ENCODE assay signal across 16 cellular contexts in genomic region chr7:99943641-99944507, GRCh38. TPM values are rescaled to one million over a fixed set of nuclear protein-coding genes. Genes with fewer than 3 reads are reported as not detected.
DNase-seq lines count a peak whose midpoint lies in the region; ATAC-seq, FAIRE-seq and TF ChIP-seq lines count a peak whose summit lies in the region.
"Had no signal": no experiment of that assay in that cellular context is flagged by ENCODE, and none has a peak within 500 bp of the region (broad histone marks: within the 10 kb centered on the region; RNA-seq: fewer than 3 reads in every experiment).

No MANE protein-coding gene starts in this region.

- TF ChIP-seq POLR2A in breast epithelium (IDR thresholded peaks at IDR 0.05) = no peak

- H3K4me3 ChIP-seq in breast epithelium = no peak overlapping the region
- H3K4me3 ChIP-seq: cardiac muscle cell had no signal

- peak in 1 of 2 donors; percentile 48 for DNase-seq in breast epithelium (ENCODE audit: low spot score in 2 of 2)
- DNase-seq in MCF 10A (ENCODE audit: unreplicated experiment) = no peak
- DNase-seq in NCI-H748 (lab: John Stamatoyannopoulos, UW; ENCODE audit: unreplicated experiment) = peak; percentile 82
- peak; percentile 74 for DNase-seq in epidermal melanocyte (ENCODE audit: insufficient read length, low spot score)
- DNase-seq in SK-N-DZ (ENCODE audit: low spot score) = no peak
- DNase-seq in HTR-8/SVneo (ENCODE audit: insufficient read length, low spot score) = no peak
- no peak for DNase-seq in anterior cingulate cortex (lab: John Stamatoyannopoulos, UW)
- DNase-seq: NCI-H1930; stimulated activated CD4-positive, alpha-beta T cell treated with anti-CD3 and anti-CD28 coated beads, Interleukin-2, amount 100 ng/mL, for 24 hours had no signal

- no peak for FAIRE-seq in HTR-8/SVneo (lab: Jason Lieb, UNC)
- FAIRE-seq: endometrium had no signal

- H3K27ac ChIP-seq in breast epithelium = peak overlapping the region; percentile 80 to 82
- H3K27ac ChIP-seq: cardiac muscle cell, RWPE1 had no signal

- no peaks in the 10 kb centered on the region for H3K4me1 Mint-ChIP-seq in MCF 10A (ENCODE audit: insufficient read depth, unreplicated experiment)
- H3K4me1 Mint-ChIP-seq in stimulated activated memory B cell treated with anti-CD40 and anti-IgM and Interleukin-4, amounts not matched to agents 10 μg/mL and 1 μg/mL and 100 μg/mL, for 72 hours = peaks cover 13% of the 10 kb centered on the region
- H3K4me1 Mint-ChIP-seq: stimulated activated effector memory CD8-positive, alpha-beta T cell treated with anti-CD3 and anti-CD28 coated beads, Interleukin-12 subunit alpha, Interleukin-12 subunit beta, amount 100 ng/mL, for 72 hours had no signal

- no peaks in the 10 kb centered on the region for H3K27me3 ChIP-seq in breast epithelium
- H3K27me3 ChIP-seq: cardiac muscle cell had no signal

- BruUV-seq in MCF 10A (replicated peaks; lab: Mats Ljungman, UMichigan) = no TSS peak

- POLR2A ChIA-PET in MCF 10A (lab: Yijun Ruan, JAX) = interaction anchor here (3.9 kb wide), 1 partner anchor 25 kb away, joined by 16 read pairs; the partner anchor contains the start of gene TRIM4

- CTCF ChIA-PET in MCF 10A (lab: Yijun Ruan, JAX) = interaction anchor here (0.6 to 0.7 kb wide), 2 partner anchors 25 to 29 kb away, joined by 3 read pairs; partner anchors contain the start of gene TRIM4

- TF ChIP-seq CTCF in breast epithelium (IDR thresholded peaks at IDR 0.05) (no peak), MCF 10A (IDR thresholded peaks at IDR 0.05; ENCODE audit: unreplicated experiment) (no peak)

- intact Hi-C loops in breast epithelium (cut with DNase I; ENCODE audit: low total_unique reads) = no loop called here
- intact Hi-C loops in MCF 10A (cut with micrococcal nuclease) = no loop called here

- ATAC-seq in stimulated activated memory B cell treated with anti-CD40 and anti-IgM and Interleukin-4, amounts not matched to agents 10 μg/mL and 1 μg/mL and 100 μg/mL, for 72 hours = no peak
- ATAC-seq: stimulated activated effector memory CD8-positive, alpha-beta T cell treated with anti-CD3 and anti-CD28 coated beads, Interleukin-12 subunit alpha, Interleukin-12 subunit beta, amount 100 ng/mL, for 72 hours had no signal

- no peaks in the 10 kb centered on the region for H3K36me3 Mint-ChIP-seq in MCF 10A (ENCODE audit: insufficient read depth, unreplicated experiment)
- H3K36me3 Mint-ChIP-seq in stimulated activated memory B cell treated with anti-CD40 and anti-IgM and Interleukin-4, amounts not matched to agents 10 μg/mL and 1 μg/mL and 100 μg/mL, for 72 hours = peaks cover 6% of the 10 kb centered on the region
- H3K36me3 Mint-ChIP-seq: stimulated activated effector memory CD8-positive, alpha-beta T cell treated with anti-CD3 and anti-CD28 coated beads, Interleukin-12 subunit alpha, Interleukin-12 subunit beta, amount 100 ng/mL, for 72 hours had no signal

- H3K27me3 Mint-ChIP-seq in MCF 10A (ENCODE audit: insufficient read depth, unreplicated experiment) = peaks cover 14% of the 10 kb centered on the region
- peaks cover 33% of the 10 kb centered on the region for H3K27me3 Mint-ChIP-seq in stimulated activated memory B cell treated with anti-CD40 and anti-IgM and Interleukin-4, amounts not matched to agents 10 μg/mL and 1 μg/mL and 100 μg/mL, for 72 hours

- no peak overlapping the region for H3K27ac Mint-ChIP-seq in MCF 10A (ENCODE audit: low read depth, unreplicated experiment)
- no peak overlapping the region for H3K27ac Mint-ChIP-seq in stimulated activated memory B cell treated with anti-CD40 and anti-IgM and Interleukin-4, amounts not matched to agents 10 μg/mL and 1 μg/mL and 100 μg/mL, for 72 hours
- H3K27ac Mint-ChIP-seq: progenitor cell of endocrine pancreas; stimulated activated effector memory CD8-positive, alpha-beta T cell treated with anti-CD3 and anti-CD28 coated beads, Interleukin-12 subunit alpha, Interleukin-12 subunit beta, amount 100 ng/mL, for 72 hours had no signal

- H3K36me3 ChIP-seq in breast epithelium = no peaks in the 10 kb centered on the region
- H3K36me3 ChIP-seq: cardiac muscle cell had no signal

- no peak overlapping the region for H3K4me3 Mint-ChIP-seq in MCF 10A (ENCODE audit: unreplicated experiment)
- H3K4me3 Mint-ChIP-seq in stimulated activated memory B cell treated with anti-CD40 and anti-IgM and Interleukin-4, amounts not matched to agents 10 μg/mL and 1 μg/mL and 100 μg/mL, for 72 hours = peak overlapping the region; percentile 48
- H3K4me3 Mint-ChIP-seq: stimulated activated effector memory CD8-positive, alpha-beta T cell treated with anti-CD3 and anti-CD28 coated beads, Interleukin-12 subunit alpha, Interleukin-12 subunit beta, amount 100 ng/mL, for 72 hours had no signal

- H3K9me3 Mint-ChIP-seq in MCF 10A (ENCODE audit: unreplicated experiment) = peaks cover 7% of the 10 kb centered on the region
- H3K9me3 Mint-ChIP-seq in stimulated activated memory B cell treated with anti-CD40 and anti-IgM and Interleukin-4, amounts not matched to agents 10 μg/mL and 1 μg/mL and 100 μg/mL, for 72 hours = peaks cover 5% of the 10 kb centered on the region

- H3K4me1 ChIP-seq in breast epithelium = peaks cover 0 to 5% of the 10 kb centered on the region in 2 donors

- peaks cover 0 to 3% of the 10 kb centered on the region in 2 donors for H3K9me3 ChIP-seq in breast epithelium

RNA-seq across cellular contexts. Expression of gene GJC3, which starts 14.5 kb away (rescaled TPM):
- 10 to 100 TPM in 1 of 3 donors, 1 to 10 TPM in 1, under 1 TPM in 1; 0.80 to 25.6 (median 6.6) TPM for total RNA-seq in breast epithelium
- total RNA-seq in MCF 10A (2022) = not detected in 2 replicates
- polyA plus RNA-seq in SK-N-DZ (2014; cell fraction: cytosol; rRNA removed) = 0.95 and 1.8 TPM in 2 replicates
- 0.21 and 0.52 TPM in 2 replicates for polyA plus RNA-seq in SK-N-DZ (2014; cell fraction: nucleus; rRNA removed)
- total RNA-seq: cardiac muscle cell had no signal
- polyA plus RNA-seq: cardiac muscle cell had no signal

RNA-seq across cellular contexts. Expression of gene TRIM4, which starts 24.5 kb away (rescaled TPM):
- 10 to 100 TPM; 46.1 to 65.9 (median 57.7) TPM for total RNA-seq in breast epithelium
- 28.1 and 28.2 TPM in 2 replicates for total RNA-seq in MCF 10A (2022)
- 15.9 and 26.8 TPM in 2 replicates for polyA plus RNA-seq in SK-N-DZ (2014; cell fraction: cytosol; rRNA removed)
- 21.7 and 24.5 TPM in 2 replicates for polyA plus RNA-seq in SK-N-DZ (2014; cell fraction: nucleus; rRNA removed)

RNA-seq across cellular contexts. Expression of gene AZGP1, which starts 32.0 kb away (rescaled TPM):
- 1,000 to 10,000 TPM in 2 of 3 donors, 10 to 100 TPM in 1; 40.0 to 4,981 (median 3,161) TPM for total RNA-seq in breast epithelium
- 0.58 and 0.59 TPM in 2 replicates for total RNA-seq in MCF 10A (2022)
- polyA plus RNA-seq in SK-N-DZ (2014; cell fraction: cytosol; rRNA removed) = 3.2 TPM in 1 of 2 replicates, not detected in the other
- not detected in 2 replicates for polyA plus RNA-seq in SK-N-DZ (2014; cell fraction: nucleus; rRNA removed)
- total RNA-seq: cardiac muscle cell, HT1080, progenitor cell of endocrine pancreas had no signal
- polyA plus RNA-seq: cardiac muscle cell had no signal

Comparison
In these comparisons a context has a peak if more than half of its experiments do, and no peak if none do; other contexts are left out.
1. RNA of gene AZGP1, which starts 32.0 kb away (total RNA-seq): 40.0 to 4,981 TPM in breast epithelium; 0.58 to 0.59 TPM in MCF 10A; every median in the first group is over 10 times any median in the second.
2. DNase-seq: peak in NCI-H748 (single experiment) and epidermal melanocyte (single experiment); none in MCF 10A (single experiment), SK-N-DZ (single experiment), HTR-8/SVneo (single experiment) and anterior cingulate cortex (0 of 58).